ENCODE assay signal across 24 cellular contexts in the genomic region with DNA sequence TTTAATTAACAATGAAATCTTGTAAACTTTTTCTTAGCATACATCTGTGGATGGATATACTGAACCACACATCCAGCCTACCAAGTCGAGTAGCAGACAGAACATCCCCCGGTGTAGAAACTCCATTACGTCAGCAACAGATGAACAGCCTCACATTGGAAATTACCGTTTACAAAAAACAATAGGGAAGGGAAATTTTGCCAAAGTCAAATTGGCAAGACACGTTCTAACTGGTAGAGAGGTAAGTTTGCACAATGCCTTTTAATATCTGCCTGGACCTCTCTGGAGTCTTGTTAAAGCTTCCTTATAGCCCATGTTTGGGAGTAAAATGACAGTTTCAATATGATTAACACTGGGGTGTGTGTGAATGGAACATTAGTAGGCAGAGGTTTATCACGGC. TPM values are rescaled to one million over a fixed set of nuclear protein-coding genes. Genes with fewer than 3 reads are reported as not detected.
DNase-seq lines count a peak whose midpoint lies in the region; ATAC-seq and TF ChIP-seq lines count a peak whose summit lies in the region.
"Had no signal": no experiment of that assay in that cellular context is flagged by ENCODE, and none has a peak within 500 bp of the region (broad histone marks: within the 10 kb centered on the region; RNA-seq: fewer than 3 reads in every experiment).

No MANE protein-coding gene starts in this region.

- H3K36me3 Mint-ChIP-seq in glutamatergic neuron (ENCODE audit: unreplicated experiment): no peaks in the 10 kb centered on the region
- H3K36me3 Mint-ChIP-seq: CD14-positive monocyte had no signal

- CTCF ChIA-PET in RWPE1 (lab: Yijun Ruan, JAX): no interaction called here

- TF ChIP-seq CTCF in GM06990 (IDR thresholded peaks at IDR 0.05; ENCODE audit: insufficient read depth, low read length, poor library complexity, severe bottlenecking) (no peak), RWPE1 (conservative IDR thresholded peaks at IDR 0.05; ENCODE audit: low read depth) (no peak), glutamatergic neuron (IDR thresholded peaks at IDR 0.05; ENCODE audit: partially characterized antibody, unreplicated experiment) (no peak)

- H3K9me3 Mint-ChIP-seq in glutamatergic neuron (ENCODE audit: unreplicated experiment): peaks cover 5% of the 10 kb centered on the region

- ATAC-seq in GM21737 (IDR thresholded peaks at IDR 0.05; ENCODE audit: unreplicated experiment) (no peak), GM19395 (IDR thresholded peaks at IDR 0.05; ENCODE audit: unreplicated experiment) (no peak)
- ATAC-seq: A549, K562, Right ventricle myocardium inferior had no signal

- POLR2A ChIA-PET in RWPE1 (lab: Yijun Ruan, JAX; ENCODE audit: low non-redundant PET): no interaction called here

- H3K27ac ChIP-seq in RWPE1 (no peak overlapping the region), epithelial cell of prostate (peak overlapping the region; percentile 58)
- H3K27ac ChIP-seq: A549, SJSA1 had no signal

- DNase-seq in COR-L47 (lab: John Stamatoyannopoulos, UW): peak; percentile 67
- DNase-seq in GM06990 (ENCODE audit: extremely low read depth, insufficient read length): peak; percentile 22
- peak; percentile 27 for DNase-seq in RWPE1 (ENCODE audit: low spot score)
- DNase-seq in epithelial cell of prostate (ENCODE audit: low read depth, low spot score): peak; percentile 81
- DNase-seq in stimulated activated CD4-positive, alpha-beta T cell treated with anti-CD3 and anti-CD28 coated beads, Interleukin-12 subunit alpha, Interleukin-12 subunit beta, amount 100 ng/mL, for 4 hours: no peak
- DNase-seq in glutamatergic neuron: no peak
- DNase-seq: DND-41, H7, NCI-H1417, NCI-H1694 treated with DMSO at 0.1 percent for 48 hours, NCI-H2081 treated with DMSO at 0.1 percent for 48 hours, NCI-H226, NCI-H510A treated with DMSO at 0.1 percent for 48 hours, NCI-H774, OCI-M1, T-helper 1 cell had no signal

- H3K4me3 Mint-ChIP-seq in glutamatergic neuron (ENCODE audit: unreplicated experiment): no peak overlapping the region
- H3K4me3 Mint-ChIP-seq: B cell, CD14-positive monocyte had no signal

- peaks cover 10% of the 10 kb centered on the region for H3K4me1 Mint-ChIP-seq in glutamatergic neuron (ENCODE audit: low read depth, unreplicated experiment)
- H3K4me1 Mint-ChIP-seq: B cell, CD14-positive monocyte had no signal

- H3K4me3 ChIP-seq in GM06990 (replicated peaks; ENCODE audit: low read depth, low read length): no peak overlapping the region
- H3K4me3 ChIP-seq: A549, K562, SJSA1 had no signal

- no peaks in the 10 kb centered on the region for H3K27me3 ChIP-seq in GM06990 (replicated peaks; ENCODE audit: control insufficient read depth, insufficient read depth, low read length)
- H3K27me3 ChIP-seq: SJSA1 had no signal

- H3K36me3 ChIP-seq in GM06990 (ENCODE audit: control insufficient read depth, insufficient read depth, low read length): no peaks in the 10 kb centered on the region
- H3K36me3 ChIP-seq: SJSA1 had no signal

- no peak overlapping the region for H3K27ac Mint-ChIP-seq in glutamatergic neuron (ENCODE audit: unreplicated experiment)
- H3K27ac Mint-ChIP-seq: B cell, CD14-positive monocyte had no signal

- no peaks in the 10 kb centered on the region for H3K27me3 Mint-ChIP-seq in glutamatergic neuron (ENCODE audit: unreplicated experiment)
- H3K27me3 Mint-ChIP-seq: B cell had no signal

RNA-seq across cellular contexts. Expression of gene MARK1, which starts 51.4 kb away (rescaled TPM):
- 105 TPM for total RNA-seq in glutamatergic neuron (ENCODE audit: unreplicated experiment)
- total RNA-seq: K562 had no signal

Comparison
In these comparisons a context has a peak if more than half of its experiments do, and no peak if none do; other contexts are left out.
1. DNase-seq: peak in COR-L47 (single experiment), GM06990 (single experiment), RWPE1 (single experiment) and epithelial cell of prostate (single experiment); none in stimulated activated CD4-positive, alpha-beta T cell treated with anti-CD3 and anti-CD28 coated beads, Interleukin-12 subunit alpha, Interleukin-12 subunit beta, amount 100 ng/mL, for 4 hours (single experiment) and glutamatergic neuron (single experiment).